Comparison of ENCODE assay signal across 8 cellular contexts in the genomic region with DNA sequence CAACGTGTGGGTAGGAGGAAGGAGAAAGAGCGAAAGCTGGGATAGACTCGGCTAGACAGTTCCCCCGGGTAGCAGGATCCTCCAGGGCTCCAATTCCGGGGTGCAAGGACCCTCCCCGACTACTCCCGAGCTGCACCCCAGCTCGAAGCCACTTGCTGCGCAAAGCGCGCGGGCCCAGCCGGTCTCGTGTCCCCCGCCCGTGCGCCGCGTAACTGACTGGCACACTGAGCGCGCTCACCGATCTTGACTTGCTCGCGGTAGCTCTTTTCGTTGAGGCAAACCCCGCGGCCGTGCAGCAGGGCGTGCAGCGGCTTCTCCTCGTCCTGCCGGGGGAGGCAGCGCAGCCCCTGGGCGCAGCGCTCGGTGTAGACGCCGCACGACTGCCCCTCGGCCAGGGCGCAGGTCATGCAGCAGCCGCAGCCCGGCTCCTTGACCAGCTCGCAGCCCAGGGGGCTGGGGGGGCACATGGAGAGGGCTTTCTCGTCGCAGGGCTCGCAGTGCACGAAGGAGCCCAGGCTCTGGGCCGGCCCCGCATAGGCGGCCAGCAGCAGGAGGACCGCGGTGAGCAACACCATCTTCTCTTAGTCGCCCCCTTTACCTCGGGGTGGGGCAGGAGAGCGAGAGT. TPM values are rescaled to one million over a fixed set of nuclear protein-coding genes. Genes with fewer than 3 reads are reported as not detected.
DNase-seq lines count a peak whose midpoint lies in the region; ATAC-seq, FAIRE-seq and TF ChIP-seq lines count a peak whose summit lies in the region.

No MANE protein-coding gene starts in this region.

- peak; percentile 29 for ATAC-seq in mucosa of descending colon

- H3K9me3 ChIP-seq in endothelial cell of umbilical vein (replicated peaks; ENCODE audit: control insufficient read depth, insufficient read depth, low read length) (no peaks in the 10 kb centered on the region), mucosa of descending colon (no peaks in the 10 kb centered on the region), testis (no peaks in the 10 kb centered on the region)

- H3K27me3 ChIP-seq in BJ (ENCODE audit: control insufficient read depth, insufficient read depth, low read length), result no peaks in the 10 kb centered on the region
- H3K27me3 ChIP-seq in KMS-11 (ENCODE audit: insufficient read depth, low read depth), result no peaks in the 10 kb centered on the region
- peaks cover 74 to 87% of the 10 kb centered on the region in 2 experiments for H3K27me3 ChIP-seq in endothelial cell of umbilical vein (ENCODE audit: control insufficient read depth in 2 of 2, insufficient read depth in 2 of 2, low read length in 2 of 2)
- no peaks in the 10 kb centered on the region for H3K27me3 ChIP-seq in testis

- H3K9me3 Mint-ChIP-seq in activated CD4-positive, alpha-beta T cell treated with anti-CD3 and anti-CD28 coated beads, Interleukin-2, amount 10 ng/mL, durations not matched to agents 7 days and 5 days, result no peaks in the 10 kb centered on the region

- H3K9me1 ChIP-seq in endothelial cell of umbilical vein (replicated peaks; ENCODE audit: control insufficient read depth, extremely low read depth, insufficient read depth, low read length), result no peaks in the 10 kb centered on the region

- DNase-seq in BJ (ENCODE audit: low read depth) (no peak), endothelial cell of umbilical vein (ENCODE audit: low read depth, low spot score) (peak; percentile 14), mucosa of descending colon (peak in 1 of 3 donors; percentile 46), testis (peak; percentile 66), LoVo (ENCODE audit: low spot score) (no peak), GOT3 (lab: John Stamatoyannopoulos, UW) (no peak)
- peak; percentile 58 for DNase-seq in activated CD4-positive, alpha-beta T cell treated with anti-CD3 and anti-CD28 coated beads, Interleukin-2, amount 10 ng/mL, durations not matched to agents 7 days and 5 days

- H3K4me1 Mint-ChIP-seq in activated CD4-positive, alpha-beta T cell treated with anti-CD3 and anti-CD28 coated beads, Interleukin-2, amount 10 ng/mL, durations not matched to agents 7 days and 5 days, result peaks cover 29% of the 10 kb centered on the region

- H3K27ac ChIP-seq in KMS-11 (no peak overlapping the region), endothelial cell of umbilical vein (ENCODE audit: insufficient read depth, low read depth, low read length) (no peak overlapping the region), testis (peak overlapping the region; percentile 45 to 77)

- no peaks in the 10 kb centered on the region for H3K36me3 Mint-ChIP-seq in activated CD4-positive, alpha-beta T cell treated with anti-CD3 and anti-CD28 coated beads, Interleukin-2, amount 10 ng/mL, durations not matched to agents 7 days and 5 days (ENCODE audit: low read depth)

- H2AFZ ChIP-seq in KMS-11 (ENCODE audit: low read depth), result no peak overlapping the region; the same call in 1 of the 2 replicates
- no peak overlapping the region for H2AFZ ChIP-seq in endothelial cell of umbilical vein (ENCODE audit: low read depth, low read length)

- no peak for FAIRE-seq in endothelial cell of umbilical vein (lab: Jason Lieb, UNC)

- H3K4me2 ChIP-seq in KMS-11, result peak overlapping the region; percentile 71; the same call in 1 of the 2 replicates
- H3K4me2 ChIP-seq in endothelial cell of umbilical vein (ENCODE audit: insufficient read depth, low read length), result peak overlapping the region; percentile 43

- peaks cover 9% of the 10 kb centered on the region for H3K4me1 ChIP-seq in KMS-11 (ENCODE audit: low read depth, poor library complexity, severe bottlenecking)
- H3K4me1 ChIP-seq in endothelial cell of umbilical vein (ENCODE audit: control insufficient read depth, extremely low read depth, insufficient read depth, low read length), result peaks cover 20% of the 10 kb centered on the region
- peaks cover 19% of the 10 kb centered on the region for H3K4me1 ChIP-seq in mucosa of descending colon (ENCODE audit: low read depth)
- H3K4me1 ChIP-seq in testis, result peaks cover 20% of the 10 kb centered on the region

- WGBS in testis, 2 donors, result 1% methylated on average over 11 to 56 of the region's 56 CpGs

- TF ChIP-seq POLR2A in endothelial cell of umbilical vein (IDR thresholded peaks at IDR 0.05; ENCODE audit: low read depth, low read length) (no peak), testis (IDR thresholded peaks at IDR 0.05) (no peak)

- H3K4me3 ChIP-seq in BJ (ENCODE audit: low read depth, low read length), result peak overlapping the region; percentile 75
- H3K4me3 ChIP-seq in KMS-11 (IDR thresholded peaks at IDR 0.05; ENCODE audit: insufficient read depth, low read depth, low read length), result no peak overlapping the region
- H3K4me3 ChIP-seq in endothelial cell of umbilical vein (replicated peaks in 1 of 3; ENCODE audit: insufficient read depth in 1 of 3, low read depth in 1 of 3, low read length in 3 of 3), result no peak overlapping the region
- peak overlapping the region; percentile 19 for H3K4me3 ChIP-seq in mucosa of descending colon
- peak overlapping the region; percentile 52 to 74 for H3K4me3 ChIP-seq in testis

- H4K20me1 ChIP-seq in KMS-11 (ENCODE audit: insufficient read depth) (no peaks in the 10 kb centered on the region), endothelial cell of umbilical vein (replicated peaks; ENCODE audit: control insufficient read depth, extremely low read depth, insufficient read depth, low read length) (no peaks in the 10 kb centered on the region)

- TF ChIP-seq CTCF in BJ (IDR thresholded peaks at IDR 0.05; ENCODE audit: insufficient read depth, low read depth, low read length) (no peak), KMS-11 (conservative IDR thresholded peaks at IDR 0.05; ENCODE audit: low read depth, low read length) (no peak), endothelial cell of umbilical vein (IDR thresholded peaks at IDR 0.05; ENCODE audit: extremely low read depth in 1 of 2, insufficient read depth in 1 of 2, low read depth in 1 of 2, low read length in 2 of 2) (no peak), mucosa of descending colon (IDR thresholded peaks at IDR 0.05) (no peak), testis (IDR thresholded peaks at IDR 0.05) (no peak)

- peak overlapping the region; percentile 70 for H3K4me3 Mint-ChIP-seq in activated CD4-positive, alpha-beta T cell treated with anti-CD3 and anti-CD28 coated beads, Interleukin-2, amount 10 ng/mL, durations not matched to agents 7 days and 5 days

- dilution Hi-C loops in endothelial cell of umbilical vein (cut with MboI; ENCODE audit: extremely low pct_ligation_motif_present, low sequenced_read_pairs), result no loop called here

- no peak overlapping the region for H3K27ac Mint-ChIP-seq in activated CD4-positive, alpha-beta T cell treated with anti-CD3 and anti-CD28 coated beads, Interleukin-2, amount 10 ng/mL, durations not matched to agents 7 days and 5 days

- H3K9ac ChIP-seq in KMS-11 (no peak overlapping the region), endothelial cell of umbilical vein (replicated peaks; ENCODE audit: extremely low read depth, insufficient read depth, low read length) (no peak overlapping the region)

- H3K27me3 Mint-ChIP-seq in activated CD4-positive, alpha-beta T cell treated with anti-CD3 and anti-CD28 coated beads, Interleukin-2, amount 10 ng/mL, durations not matched to agents 7 days and 5 days, result peaks cover 77% of the 10 kb centered on the region

- intact Hi-C loops in endothelial cell of umbilical vein (cut with micrococcal nuclease), result loop anchor here (5.0 kb wide), 1 partner anchor 528 kb away; no protein-coding TSS in a partner anchor
- intact Hi-C loops in mucosa of descending colon (cut with DNase I, micrococcal nuclease), result loop anchor here in 1 of 2 donors (10.0 kb wide), 2 partner anchors 370 to 470 kb away; no protein-coding TSS in a partner anchor
- intact Hi-C loops in testis (cut with DNase I; ENCODE audit: low total_unique reads), result loop anchor here (10.0 kb wide), 1 partner anchor 1060 kb away; no protein-coding TSS in a partner anchor

- CTCF ChIA-PET in BJ (lab: Yijun Ruan, JAX) (interaction anchor here (0.7 to 6.6 kb wide), 9 partner anchors 10 to 1062 kb away, joined by 3 to 47 read pairs (median 6); no protein-coding TSS in a partner anchor), endothelial cell of umbilical vein (lab: Charles Lee) (interaction anchor here (0.8 to 2.6 kb wide), 5 partner anchors 12 to 1092 kb away, joined by 5 to 14 read pairs (median 10); no protein-coding TSS in a partner anchor)
- CTCF ChIA-PET in activated CD4-positive, alpha-beta T cell treated with anti-CD3 and anti-CD28 coated beads, Interleukin-2, amount 10 ng/mL, durations not matched to agents 7 days and 5 days (lab: Charles Lee), result interaction anchor here (0.6 to 1.8 kb wide), 6 partner anchors 12 to 1062 kb away, joined by 3 to 5 read pairs (median 3); no protein-coding TSS in a partner anchor

- BruUV-seq in endothelial cell of umbilical vein (replicated peaks; lab: Mats Ljungman, UMichigan), result no TSS peak

- no peaks in the 10 kb centered on the region for H3K79me2 ChIP-seq in KMS-11 (ENCODE audit: insufficient read depth, low read depth)
- no peaks in the 10 kb centered on the region for H3K79me2 ChIP-seq in endothelial cell of umbilical vein (ENCODE audit: control insufficient read depth, insufficient read depth, low read length)

- peaks cover 3% of the 10 kb centered on the region for H3K36me3 ChIP-seq in BJ (ENCODE audit: control insufficient read depth, insufficient read depth, low read length)
- H3K36me3 ChIP-seq in KMS-11 (ENCODE audit: insufficient read depth), result no peaks in the 10 kb centered on the region
- H3K36me3 ChIP-seq in endothelial cell of umbilical vein (ENCODE audit: control insufficient read depth in 2 of 2, extremely low read depth in 1 of 2, insufficient read depth in 2 of 2, low read length in 2 of 2), result no peaks in the 10 kb centered on the region
- no peaks in the 10 kb centered on the region for H3K36me3 ChIP-seq in mucosa of descending colon (ENCODE audit: low read depth)
- no peaks in the 10 kb centered on the region for H3K36me3 ChIP-seq in testis (ENCODE audit: low read depth, missing control alignments)

- POLR2A ChIA-PET in BJ (lab: Charles Lee) (interaction anchor here (0.6 to 1.0 kb wide), 5 partner anchors 16 to 815 kb away, joined by 3 to 8 read pairs (median 4); no protein-coding TSS in a partner anchor), endothelial cell of umbilical vein (lab: Charles Lee) (no interaction called here)
- POLR2A ChIA-PET in activated CD4-positive, alpha-beta T cell treated with anti-CD3 and anti-CD28 coated beads, Interleukin-2, amount 10 ng/mL, durations not matched to agents 7 days and 5 days (lab: Charles Lee), result no interaction called here

RNA-seq across cellular contexts. Expression of a gene that starts 1.0 kb away (rescaled TPM):
- polyA plus RNA-seq in BJ (2011; rRNA removed) (882 and 1,060 TPM in 2 replicates), endothelial cell of umbilical vein (0.03 and 0.06 TPM in 2 replicates), testis (ENCODE audit: insufficient read depth, low read depth, low replicate concordance) (228 TPM)
- 478 and 512 TPM in 2 replicates for polyA minus RNA-seq in BJ (2011; rRNA and poly(A)+ RNA removed)
- total RNA-seq in activated CD4-positive, alpha-beta T cell treated with anti-CD3 and anti-CD28 coated beads, Interleukin-2, amount 10 ng/mL, durations not matched to agents 7 days and 5 days, result not detected
- total RNA-seq in endothelial cell of umbilical vein (0.05 TPM in 1 of 2 replicates, not detected in the other), mucosa of descending colon (100 to 1,000 TPM in 1 of 3 donors, 10 to 100 TPM in 2; 36.4 to 628 (median 95.9) TPM), testis (100 to 1,000 TPM; 169 to 308 TPM)
- polyA plus RNA-seq in endothelial cell of umbilical vein (2011; cell fraction: cytosol; rRNA removed), result 0.17 and 0.18 TPM in 2 replicates
- 0.11 TPM in 1 of 2 replicates, not detected in the other for polyA plus RNA-seq in endothelial cell of umbilical vein (2011; cell fraction: nucleus; rRNA removed)
- polyA plus RNA-seq in endothelial cell of umbilical vein (2012), result 0.05 and 0.10 TPM in 2 replicates
- not detected in 2 replicates for polyA minus RNA-seq in endothelial cell of umbilical vein
- polyA minus RNA-seq in endothelial cell of umbilical vein (2011; cell fraction: cytosol; rRNA and poly(A)+ RNA removed), result not detected
- polyA minus RNA-seq in endothelial cell of umbilical vein (2011; cell fraction: nucleus; rRNA and poly(A)+ RNA removed), result 0.34 TPM in 1 of 2 replicates, not detected in the other

Comparison
In these comparisons a context has a peak if more than half of its experiments do, and no peak if none do; other contexts are left out.
1. DNase-seq: peak in activated CD4-positive, alpha-beta T cell treated with anti-CD3 and anti-CD28 coated beads, Interleukin-2, amount 10 ng/mL, durations not matched to agents 7 days and 5 days (single experiment), endothelial cell of umbilical vein (single experiment) and testis (single experiment); none in BJ (single experiment), LoVo (single experiment) and GOT3 (single experiment).
2. H3K4me3 ChIP-seq: peak in BJ (single experiment), mucosa of descending colon (single experiment) and testis (2 of 2); none in KMS-11 (single experiment) and endothelial cell of umbilical vein (0 of 3).
3. H3K27ac ChIP-seq: peak in testis (2 of 2); none in KMS-11 (single experiment) and endothelial cell of umbilical vein (single experiment).
4. RNA of a gene that starts 1.0 kb away (total RNA-seq): 169 to 308 TPM in testis and 36.4 to 628 TPM in mucosa of descending colon; not detected in activated CD4-positive, alpha-beta T cell treated with anti-CD3 and anti-CD28 coated beads, Interleukin-2, amount 10 ng/mL, durations not matched to agents 7 days and 5 days and 0.05 TPM in endothelial cell of umbilical vein; every median in the first group is over 10 times any median in the second.